In genomic region chr13:68428292-68428691, GRCh38 we compare ENCODE assay signal across 13 cellular contexts.
"Had no signal": no experiment of that assay in that cellular context is flagged by ENCODE, and none has a peak within 500 bp of the region (broad histone marks: within the 10 kb centered on the region; RNA-seq: fewer than 3 reads in every experiment).

No MANE protein-coding gene starts in this region.

- H3K27me3 ChIP-seq: sigmoid colon had no signal

- H3K4me3 ChIP-seq: lower lobe of right lung, psoas muscle, sigmoid colon, thoracic aorta had no signal

- DNase-seq: activated naive CD4-positive, alpha-beta T cell treated with Interleukin-2 at 50 U/mL for 16 hours; aorta; cortex of kidney; effector CD4-positive, alpha-beta T cell; foreskin fibroblast; glutamatergic neuron; lower lobe of right lung; psoas muscle; sigmoid colon; stimulated activated CD4-positive, alpha-beta T cell treated with anti-CD3 and anti-CD28 coated beads, Interleukin-1b, Interleukin-23, amount 100 ng/mL, for 48 hours; SW 1271 had no signal

- H3K36me3 ChIP-seq: lower lobe of right lung, sigmoid colon, thoracic aorta had no signal

- ATAC-seq: activated T-helper 17 cell treated with anti-CD3 and anti-CD28 coated beads, Interleukin-2, amount 50 U/mL, for 72 hours; lower lobe of right lung; psoas muscle had no signal

- H3K9me3 ChIP-seq: psoas muscle, thoracic aorta had no signal

- H3K27ac ChIP-seq: lower lobe of right lung, psoas muscle, sigmoid colon, thoracic aorta had no signal

- H3K4me1 ChIP-seq: lower lobe of right lung, psoas muscle, sigmoid colon had no signal
